ENCODE assay signal across 19 cellular contexts in the genomic region with DNA sequence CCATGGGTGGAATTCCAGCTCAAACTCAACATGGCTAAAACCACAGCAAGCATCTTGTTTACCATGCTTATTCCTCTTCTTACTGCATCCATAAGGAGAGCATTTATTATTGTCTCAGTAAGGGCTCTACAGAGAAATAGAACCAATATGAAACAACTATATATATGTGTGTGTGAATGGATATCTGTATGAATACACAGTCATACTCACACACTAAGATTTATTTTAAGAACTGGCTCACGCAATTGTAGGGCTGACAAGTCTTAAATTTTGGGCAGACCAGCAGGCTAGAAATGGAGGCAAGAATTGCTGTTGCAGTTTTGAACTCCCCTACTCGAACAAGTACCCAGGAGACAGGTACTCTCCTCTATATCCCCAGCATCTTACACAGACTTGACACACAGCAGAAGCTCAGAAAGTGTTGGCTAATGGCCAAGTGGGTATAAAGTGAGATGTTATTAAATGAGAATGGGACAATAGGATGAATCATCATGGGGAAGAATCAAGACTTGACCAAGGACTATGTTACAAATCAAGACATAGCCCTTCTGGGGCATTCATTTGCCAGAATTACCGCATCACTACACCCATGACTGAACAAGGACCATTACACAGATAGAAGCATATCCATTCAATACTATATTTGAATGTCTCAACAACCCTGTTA. TPM values are rescaled to one million over a fixed set of nuclear protein-coding genes. Genes with fewer than 3 reads are reported as not detected.
DNase-seq lines count a peak whose midpoint lies in the region; ATAC-seq, FAIRE-seq and TF ChIP-seq lines count a peak whose summit lies in the region.
"Had no signal": no experiment of that assay in that cellular context is flagged by ENCODE, and none has a peak within 500 bp of the region (broad histone marks: within the 10 kb centered on the region; RNA-seq: fewer than 3 reads in every experiment).

No MANE protein-coding gene starts in this region.

- peaks cover 19 to 70% (median 39%) of the 10 kb centered on the region in 10 experiments for H3K4me1 ChIP-seq in BLaER1 treated with 17β-estradiol and CSF1 and Interleukin-3, amounts not matched to agents 10 nM and 100 nM
- peaks cover 43% of the 10 kb centered on the region for H3K4me1 ChIP-seq in Loucy (ENCODE audit: insufficient read depth, low read length, poor library complexity, severe bottlenecking)
- peaks cover 8 to 19% of the 10 kb centered on the region in 2 experiments for H3K4me1 ChIP-seq in K562 (replicated peaks in 1 of 2; ENCODE audit: control insufficient read depth in 2 of 2, insufficient read depth in 2 of 2, low read length in 2 of 2)
- H3K4me1 ChIP-seq in left lung, result peaks cover 14 to 22% of the 10 kb centered on the region in 2 donors
- H3K4me1 ChIP-seq in mesendoderm (ENCODE audit: control insufficient read depth, low read depth, low read length), result peaks cover 12% of the 10 kb centered on the region
- H3K4me1 ChIP-seq: A549, HAP-1 had no signal

- 68% methylated on average over 3 of the region's 3 CpGs for WGBS in K562 (ENCODE audit: insufficient coverage, low coverage, missing lambda C conversion rate)
- no CpG with 5 or more reads among the region's 3 CpGs for WGBS in mesendoderm (ENCODE audit: extremely low coverage, insufficient coverage, low lambda C conversion rate)

- H3K9me3 ChIP-seq in BLaER1 treated with 17β-estradiol and CSF1 and Interleukin-3, amounts not matched to agents 10 nM and 100 nM (replicated peaks in 1 of 11), result peaks cover 0 to 16% (median 3%) of the 10 kb centered on the region in 11 experiments; a peak in 7 of 22 replicates
- no peaks in the 10 kb centered on the region for H3K9me3 ChIP-seq in Loucy (ENCODE audit: insufficient read depth, low read depth, low read length)
- no peaks in the 10 kb centered on the region for H3K9me3 ChIP-seq in K562 (replicated peaks; ENCODE audit: control insufficient read depth, insufficient read depth, low read depth, low read length)
- H3K9me3 ChIP-seq in left lung, result no peaks in the 10 kb centered on the region
- H3K9me3 ChIP-seq: A549, HAP-1, MG63 had no signal

- no peaks in the 10 kb centered on the region for H3K36me3 ChIP-seq in BLaER1 treated with 17β-estradiol and CSF1 and Interleukin-3, amounts not matched to agents 10 nM and 100 nM
- no peaks in the 10 kb centered on the region for H3K36me3 ChIP-seq in Loucy (ENCODE audit: insufficient read depth, low read length)
- no peaks in the 10 kb centered on the region for H3K36me3 ChIP-seq in K562 (ENCODE audit: control insufficient read depth, insufficient read depth, low read length)
- no peaks in the 10 kb centered on the region for H3K36me3 ChIP-seq in left lung
- no peaks in the 10 kb centered on the region for H3K36me3 ChIP-seq in mesendoderm (ENCODE audit: control insufficient read depth, insufficient read depth, low read length)
- H3K36me3 ChIP-seq: HAP-1 had no signal

- intact Hi-C loops in K562 (cut with micrococcal nuclease) (no loop called here), left lung (cut with DNase I) (no loop called here)

- no peak overlapping the region for H3K9ac ChIP-seq in BLaER1 treated with 17β-estradiol and CSF1 and Interleukin-3, amounts not matched to agents 10 nM and 100 nM
- H3K9ac ChIP-seq in Loucy (ENCODE audit: low read depth, low read length, poor library complexity, severe bottlenecking) (no peak overlapping the region), K562 (ENCODE audit: insufficient read depth in 1 of 2, low read depth in 2 of 2, low read length in 2 of 2) (no peak overlapping the region), mesendoderm (ENCODE audit: low read length) (no peak overlapping the region)

- H4K8ac ChIP-seq in mesendoderm (ENCODE audit: low read depth, low read length), result no peak overlapping the region

- no peak overlapping the region for H3K23ac ChIP-seq in mesendoderm (ENCODE audit: low read length)

- TF ChIP-seq CTCF in Loucy (conservative IDR thresholded peaks at IDR 0.05; ENCODE audit: low read length) (no peak), K562 (IDR thresholded peaks at IDR 0.05 in 2 of 3, conservative IDR thresholded peaks at IDR 0.05 in 1 of 3; ENCODE audit: insufficient read depth in 2 of 3, low read depth in 1 of 3, low read length in 3 of 3) (no peak), fibroblast of the aortic adventitia (IDR thresholded peaks at IDR 0.05; ENCODE audit: insufficient read depth, low read length) (no peak), left lung (IDR thresholded peaks at IDR 0.05) (no peak)

- H2AK5ac ChIP-seq in mesendoderm (ENCODE audit: low read length), result no peak overlapping the region

- no peak overlapping the region for H2BK5ac ChIP-seq in mesendoderm (ENCODE audit: low read length)

- TF ChIP-seq RAD21 in K562 (CRISPR knock-in tag; conservative IDR thresholded peaks at IDR 0.05 in 1 of 2, IDR thresholded peaks at IDR 0.05 in 1 of 2), result no peak

- BruUV-seq in K562 (replicated peaks; lab: Mats Ljungman, UMichigan), result no TSS peak

- H4K5ac ChIP-seq in mesendoderm (ENCODE audit: low read length), result no peak overlapping the region

- no peak overlapping the region for H3K4ac ChIP-seq in mesendoderm (ENCODE audit: low read depth, low read length)

- H2BK120ac ChIP-seq in mesendoderm (ENCODE audit: low read depth, low read length), result no peak overlapping the region

- no peak overlapping the region for H3K18ac ChIP-seq in mesendoderm (ENCODE audit: low read length)

- TF ChIP-seq POLR2A in K562 (conservative IDR thresholded peaks at IDR 0.05), result no peak

- no peak for TF ChIP-seq EP300 in K562 (IDR thresholded peaks at IDR 0.05; ENCODE audit: low read length)

- H2AFZ ChIP-seq in Loucy (ENCODE audit: low read length) (0 out of 2 replicates have a peak overlapping the region, but pooled peaks have one; percentile 7), K562 (ENCODE audit: low read depth, low read length) (no peak overlapping the region)

- peak overlapping the region in 4 of 11 experiments; percentile 13 to 50 (median 44); a peak in 3 of 22 replicates for H3K27ac ChIP-seq in BLaER1 treated with 17β-estradiol and CSF1 and Interleukin-3, amounts not matched to agents 10 nM and 100 nM
- H3K27ac ChIP-seq in K562 (ENCODE audit: extremely low read depth, low read depth, low read length), result no peak overlapping the region
- H3K27ac ChIP-seq in left lung, result no peak overlapping the region
- H3K27ac ChIP-seq in mesendoderm (ENCODE audit: low read depth, low read length), result no peak overlapping the region
- H3K27ac ChIP-seq: A549, HL-60 had no signal

- DNase-seq in K562 (ENCODE audit: extremely low read depth in 1 of 4, low spot score in 3 of 4), result no peak
- peak; percentile 27 for DNase-seq in fibroblast of the aortic adventitia (ENCODE audit: low read depth)
- DNase-seq in left lung, result no peak
- no peak for DNase-seq in 8988T
- no peak for DNase-seq in NCI-H2196 treated with DMSO at 0.1 percent for 48 hours (lab: John Stamatoyannopoulos, UW; ENCODE audit: unreplicated experiment)
- DNase-seq in mesendoderm, result no peak
- DNase-seq: DMS53, MG63, NCI-H1092 treated with DMSO at 0.1 percent for 48 hours, NCI-H1694, NCI-H2227 treated with DMSO at 0.1 percent for 48 hours, NCI-H524 treated with DMSO at 0.1 percent for 48 hours, RPMI8226 had no signal

- H3K56ac ChIP-seq in mesendoderm (ENCODE audit: low read length), result no peak overlapping the region

- POLR2A ChIA-PET in K562 (lab: Yijun Ruan, JAX), result interaction anchor here (0.8 kb wide), 2 partner anchors 42 to 57 kb away, joined by 3 read pairs; no protein-coding TSS in a partner anchor

- H3F3A ChIP-seq in Loucy (ENCODE audit: low read depth), result no peaks in the 10 kb centered on the region

- CTCF ChIA-PET in K562 (lab: Yijun Ruan, JAX; ENCODE audit: low intra/inter-chr PET ratio), result no interaction called here

- peaks cover 35% of the 10 kb centered on the region; the same call in 1 of the 2 replicates for H3K79me2 ChIP-seq in Loucy (ENCODE audit: insufficient read depth, low read length)
- H3K79me2 ChIP-seq in K562 (ENCODE audit: control insufficient read depth, insufficient read depth, low read length), result peaks cover 25% of the 10 kb centered on the region; the same call in 2 of the 3 replicates
- H3K79me2 ChIP-seq in mesendoderm (ENCODE audit: control insufficient read depth, insufficient read depth, low read length), result no peaks in the 10 kb centered on the region

- no peaks in the 10 kb centered on the region for H3K27me3 ChIP-seq in BLaER1 treated with 17β-estradiol and CSF1 and Interleukin-3, amounts not matched to agents 10 nM and 100 nM
- H3K27me3 ChIP-seq in Loucy (ENCODE audit: insufficient read depth, low read length, poor library complexity, severe bottlenecking) (no peaks in the 10 kb centered on the region), K562 (ENCODE audit: control insufficient read depth in 2 of 2, insufficient read depth in 2 of 2, low read length in 2 of 2) (no peaks in the 10 kb centered on the region), left lung (no peaks in the 10 kb centered on the region), mesendoderm (ENCODE audit: insufficient read depth, low read length, poor library complexity) (no peaks in the 10 kb centered on the region)
- H3K27me3 ChIP-seq: MG63 had no signal

- H2BK15ac ChIP-seq in mesendoderm (replicated peaks; ENCODE audit: low read depth), result no peak overlapping the region

- H3K79me1 ChIP-seq in mesendoderm (ENCODE audit: low read length), result no peaks in the 10 kb centered on the region

- no peak for FAIRE-seq in K562 (lab: Jason Lieb, UNC)
- FAIRE-seq: A549 had no signal

- ATAC-seq in K562 (no peak), left lung (no peak)
- ATAC-seq: A549 had no signal

- in situ Hi-C loops in K562 (cut with MboI), result no loop called here

- H3K4me3 ChIP-seq in BLaER1 treated with 17β-estradiol and CSF1 and Interleukin-3, amounts not matched to agents 10 nM and 100 nM, result no peak overlapping the region
- H3K4me3 ChIP-seq in Loucy (ENCODE audit: low read length, poor library complexity, severe bottlenecking) (peak overlapping the region; percentile 21), K562 (no peak overlapping the region), fibroblast of the aortic adventitia (ENCODE audit: low read depth, low read length) (no peak overlapping the region), left lung (no peak overlapping the region), mesendoderm (ENCODE audit: low read length) (no peak overlapping the region)
- H3K4me3 ChIP-seq: A549, HAP-1, MG63 had no signal

- H3K4me2 ChIP-seq in BLaER1 treated with 17β-estradiol and CSF1 and Interleukin-3, amounts not matched to agents 10 nM and 100 nM, result peak overlapping the region; percentile 21 to 82 (median 58); a peak in 20 of 22 replicates
- H3K4me2 ChIP-seq in Loucy (ENCODE audit: low read depth, low read length, poor library complexity, severe bottlenecking) (peak overlapping the region; percentile 50), K562 (ENCODE audit: insufficient read depth, low read length) (no peak overlapping the region), mesendoderm (ENCODE audit: low read length) (no peak overlapping the region)
- H3K4me2 ChIP-seq: A549 had no signal

- H3K9me1 ChIP-seq in K562 (ENCODE audit: control insufficient read depth, insufficient read depth, low read length), result no peaks in the 10 kb centered on the region

- no peaks in the 10 kb centered on the region for H3K9me2 ChIP-seq in Loucy (replicated peaks; ENCODE audit: low read depth, low read length)

- H4K20me1 ChIP-seq in BLaER1 treated with 17β-estradiol and CSF1 and Interleukin-3, amounts not matched to agents 10 nM and 100 nM, result peaks cover 0 to 4% (median 0%) of the 10 kb centered on the region in 11 experiments; a peak in 1 of 22 replicates
- no peaks in the 10 kb centered on the region for H4K20me1 ChIP-seq in Loucy (ENCODE audit: insufficient read depth, low read length, poor library complexity, severe bottlenecking)
- H4K20me1 ChIP-seq in K562 (replicated peaks; ENCODE audit: control insufficient read depth, insufficient read depth, low read length), result no peaks in the 10 kb centered on the region

RNA-seq across cellular contexts. Expression of a gene that starts 13.0 kb away (rescaled TPM):
- 11.4 and 16.1 TPM in 2 replicates for total RNA-seq in K562 (2011; cell fraction: chromatin; rRNA removed; ENCODE audit: low replicate concordance)
- 5.2 and 6.6 TPM in 2 replicates for total RNA-seq in K562 (2011; cell fraction: nucleolus; rRNA removed)
- 9.6 and 10.9 TPM in 2 replicates for total RNA-seq in K562 (2011; cell fraction: nucleoplasm; rRNA removed)
- total RNA-seq in K562 (2014; rRNA removed), result 3.7 and 6.0 TPM in 2 replicates
- 6.9 and 7.1 TPM in 2 replicates for total RNA-seq in K562 (2014; rRNA removed; fragmentation: Illumina TruSeq; extraction: Trizol)
- 5.5 and 6.1 TPM in 2 replicates for total RNA-seq in K562 (2015; rRNA removed; fragmentation: Illumina TruSeq; extraction: Trizol)
- total RNA-seq in K562 (2021), result 14.6 and 14.8 TPM in 2 replicates
- polyA plus RNA-seq in K562 (2011; rRNA removed), result 4.9 and 5.7 TPM in 2 replicates
- polyA plus RNA-seq in K562 (2011; cell fraction: cytosol; rRNA removed), result 4.1 and 4.4 TPM in 2 replicates
- 5.9 and 6.0 TPM in 2 replicates for polyA plus RNA-seq in K562 (2011; cell fraction: nucleus; rRNA removed)
- polyA plus RNA-seq in K562 (2012), result 4.7 and 4.8 TPM in 2 replicates
- 7.4 and 7.9 TPM in 2 replicates for polyA plus RNA-seq in K562 (2014; fragmentation: Illumina TruSeq; extraction: Trizol)
- 1 to 10 TPM in 1 of 2 experiments, under 1 TPM in 1; 0.80 to 1.4 TPM for polyA plus RNA-seq in K562 (2014; fragmentation: Nextera tagmentation; extraction: Ambion mirVana)
- 3.5 and 4.6 TPM in 2 replicates for polyA plus RNA-seq in K562 (2014; rRNA removed)
- 9.0 and 10.6 TPM in 2 replicates for polyA minus RNA-seq in K562 (2011; rRNA and poly(A)+ RNA removed)
- polyA minus RNA-seq in K562 (2011; cell fraction: cytosol; rRNA and poly(A)+ RNA removed), result 4.0 and 5.6 TPM in 2 replicates
- polyA minus RNA-seq in K562 (2011; cell fraction: nucleus; rRNA and poly(A)+ RNA removed), result 4.0 and 6.7 TPM in 2 replicates
- total RNA-seq in fibroblast of the aortic adventitia (ENCODE audit: low replicate concordance), result 22.1 and 47.2 TPM in 2 replicates
- 10 to 100 TPM; 45.9 to 47.9 TPM for total RNA-seq in left lung
- polyA plus RNA-seq in mesendoderm (2013, experiment 1 of 2), result 2.5 TPM
- polyA plus RNA-seq in mesendoderm (2013, experiment 2 of 2), result 3.9 TPM

RNA-seq across cellular contexts. Expression of a gene that starts 36.1 kb away (rescaled TPM):
- total RNA-seq in K562 (2011; cell fraction: chromatin; rRNA removed; ENCODE audit: low replicate concordance), result 32.2 and 89.1 TPM in 2 replicates
- 46.2 and 48.0 TPM in 2 replicates for total RNA-seq in K562 (2011; cell fraction: nucleolus; rRNA removed)
- 28.4 and 33.2 TPM in 2 replicates for total RNA-seq in K562 (2011; cell fraction: nucleoplasm; rRNA removed)
- 6.0 and 8.8 TPM in 2 replicates for total RNA-seq in K562 (2014; rRNA removed)
- 2.3 and 2.4 TPM in 2 replicates for total RNA-seq in K562 (2014; rRNA removed; fragmentation: Illumina TruSeq; extraction: Trizol)
- 4.6 and 5.9 TPM in 2 replicates for total RNA-seq in K562 (2015; rRNA removed; fragmentation: Illumina TruSeq; extraction: Trizol)
- total RNA-seq in K562 (2021), result 6.9 and 7.9 TPM in 2 replicates
- 5.8 and 11.5 TPM in 2 replicates for polyA plus RNA-seq in K562 (2011; rRNA removed)
- polyA plus RNA-seq in K562 (2011; cell fraction: cytosol; rRNA removed), result 3.8 and 4.3 TPM in 2 replicates
- 83.5 and 84.6 TPM in 2 replicates for polyA plus RNA-seq in K562 (2011; cell fraction: nucleus; rRNA removed)
- polyA plus RNA-seq in K562 (2012), result 6.9 and 15.9 TPM in 2 replicates
- polyA plus RNA-seq in K562 (2014; fragmentation: Illumina TruSeq; extraction: Trizol), result 7.9 and 9.1 TPM in 2 replicates
- 1 to 10 TPM; 2.2 to 5.0 TPM for polyA plus RNA-seq in K562 (2014; fragmentation: Nextera tagmentation; extraction: Ambion mirVana)
- polyA plus RNA-seq in K562 (2014; rRNA removed), result 10.4 and 12.0 TPM in 2 replicates
- 1.7 and 3.8 TPM in 2 replicates for polyA minus RNA-seq in K562 (2011; rRNA and poly(A)+ RNA removed)
- polyA minus RNA-seq in K562 (2011; cell fraction: cytosol; rRNA and poly(A)+ RNA removed), result 1.1 and 4.9 TPM in 2 replicates
- 11.7 and 13.7 TPM in 2 replicates for polyA minus RNA-seq in K562 (2011; cell fraction: nucleus; rRNA and poly(A)+ RNA removed)
- total RNA-seq in fibroblast of the aortic adventitia (ENCODE audit: low replicate concordance), result 3.4 and 5.3 TPM in 2 replicates
- 10 to 100 TPM; 10.8 to 20.4 TPM for total RNA-seq in left lung
- 2.9 TPM for polyA plus RNA-seq in mesendoderm (2013, experiment 1 of 2)
- 2.8 TPM for polyA plus RNA-seq in mesendoderm (2013, experiment 2 of 2)
- polyA plus RNA-seq: CD14-positive monocyte had no signal

Comparison
In these comparisons a context has a peak if more than half of its experiments do, and no peak if none do; other contexts are left out.
1. H3K4me2 ChIP-seq: peak in BLaER1 treated with 17β-estradiol and CSF1 and Interleukin-3, amounts not matched to agents 10 nM and 100 nM (11 of 11) and Loucy (single experiment); none in K562 (single experiment) and mesendoderm (single experiment).